ENCODE assay signal across 24 cellular contexts in the genomic region with DNA sequence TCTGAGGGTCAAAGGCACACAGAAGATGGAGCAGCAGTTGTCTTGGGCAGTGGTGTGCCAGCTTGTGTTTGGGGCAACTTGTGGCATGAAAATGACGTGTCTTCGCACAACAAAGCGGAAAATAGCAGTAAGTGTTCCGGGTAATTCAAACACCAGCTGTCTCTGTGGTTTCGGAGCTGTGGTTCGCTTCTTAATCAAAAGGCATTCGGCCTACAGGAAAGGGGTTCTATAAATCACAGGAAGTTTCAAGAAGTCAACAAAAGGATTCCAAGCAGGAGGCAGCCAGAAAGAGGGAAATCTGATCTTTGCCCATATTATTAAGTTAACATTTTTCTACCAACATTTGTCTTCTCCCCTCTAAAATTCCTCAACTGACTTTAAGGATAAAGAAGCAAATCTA.
A peak's percentile ranks its signal among the peaks of the same experiment; 100 is the strongest.
DNase-seq lines count a peak whose midpoint lies in the region; ATAC-seq, FAIRE-seq and TF ChIP-seq lines count a peak whose summit lies in the region.
"Had no signal": no experiment of that assay in that cellular context is flagged by ENCODE, and none has a peak within 500 bp of the region (broad histone marks: within the 10 kb centered on the region; RNA-seq: fewer than 3 reads in every experiment).

No MANE protein-coding gene starts in this region.

- ATAC-seq in activated CD8-positive, alpha-beta T cell treated with anti-CD3 and anti-CD28 coated beads for 36 hours: no peak
- no peak for ATAC-seq in activated CD8-positive, alpha-beta T cell treated with anti-CD3 and anti-CD28 coated beads, Interleukin-2, amount 10 ng/mL, durations not matched to agents 7 days and 5 days
- no peak for ATAC-seq in stimulated activated naive CD8-positive, alpha-beta T cell treated with anti-CD3 and anti-CD28 coated beads, Interleukin-15, amount 100 ng/mL, for 72 hours
- ATAC-seq: A549, GM12878 had no signal

- no peak overlapping the region for H3K4me3 ChIP-seq in astrocyte of the spinal cord (ENCODE audit: low read depth, low read length)
- H3K4me3 ChIP-seq: A549, GM12878, left ventricle myocardium inferior, Peyer's patch had no signal

- no peaks in the 10 kb centered on the region for H3K36me3 Mint-ChIP-seq in activated CD8-positive, alpha-beta T cell treated with anti-CD3 and anti-CD28 coated beads for 36 hours (ENCODE audit: low read depth)
- no peaks in the 10 kb centered on the region for H3K36me3 Mint-ChIP-seq in activated CD8-positive, alpha-beta T cell treated with anti-CD3 and anti-CD28 coated beads, Interleukin-2, amount 10 ng/mL, durations not matched to agents 7 days and 5 days (ENCODE audit: low read depth)

- POLR2A ChIA-PET in activated CD8-positive, alpha-beta T cell treated with anti-CD3 and anti-CD28 coated beads for 36 hours (lab: Charles Lee): no interaction called here
- POLR2A ChIA-PET in activated CD8-positive, alpha-beta T cell treated with anti-CD3 and anti-CD28 coated beads, Interleukin-2, amount 10 ng/mL, durations not matched to agents 7 days and 5 days (lab: Charles Lee): no interaction called here

- peaks cover 2% of the 10 kb centered on the region for H3K9me3 Mint-ChIP-seq in activated CD8-positive, alpha-beta T cell treated with anti-CD3 and anti-CD28 coated beads for 36 hours
- no peaks in the 10 kb centered on the region for H3K9me3 Mint-ChIP-seq in activated CD8-positive, alpha-beta T cell treated with anti-CD3 and anti-CD28 coated beads, Interleukin-2, amount 10 ng/mL, durations not matched to agents 7 days and 5 days (ENCODE audit: insufficient read depth)
- peaks cover 0 to 9% of the 10 kb centered on the region in 2 donors for H3K9me3 Mint-ChIP-seq in stimulated activated naive CD8-positive, alpha-beta T cell treated with anti-CD3 and anti-CD28 coated beads, Interleukin-15, amount 100 ng/mL, for 72 hours
- H3K9me3 Mint-ChIP-seq: endodermal cell had no signal

- intact Hi-C loops in activated CD8-positive, alpha-beta T cell treated with anti-CD3 and anti-CD28 coated beads for 36 hours (cut with micrococcal nuclease): no loop called here

- no peak for FAIRE-seq in urothelium cell line (lab: Jason Lieb, UNC)
- FAIRE-seq: A549, colon, D721Med, GM12878 had no signal

- H3K27me3 Mint-ChIP-seq in activated CD8-positive, alpha-beta T cell treated with anti-CD3 and anti-CD28 coated beads for 36 hours: peaks cover 6% of the 10 kb centered on the region
- peaks cover 2% of the 10 kb centered on the region for H3K27me3 Mint-ChIP-seq in activated CD8-positive, alpha-beta T cell treated with anti-CD3 and anti-CD28 coated beads, Interleukin-2, amount 10 ng/mL, durations not matched to agents 7 days and 5 days (ENCODE audit: low read depth)
- peaks cover 32% of the 10 kb centered on the region for H3K27me3 Mint-ChIP-seq in stimulated activated naive CD8-positive, alpha-beta T cell treated with anti-CD3 and anti-CD28 coated beads, Interleukin-15, amount 100 ng/mL, for 72 hours

- CTCF ChIA-PET in activated CD8-positive, alpha-beta T cell treated with anti-CD3 and anti-CD28 coated beads for 36 hours (lab: Charles Lee): no interaction called here
- CTCF ChIA-PET in activated CD8-positive, alpha-beta T cell treated with anti-CD3 and anti-CD28 coated beads, Interleukin-2, amount 10 ng/mL, durations not matched to agents 7 days and 5 days (lab: Charles Lee): no interaction called here

- no peak overlapping the region for H3K27ac Mint-ChIP-seq in activated CD8-positive, alpha-beta T cell treated with anti-CD3 and anti-CD28 coated beads for 36 hours
- H3K27ac Mint-ChIP-seq in activated CD8-positive, alpha-beta T cell treated with anti-CD3 and anti-CD28 coated beads, Interleukin-2, amount 10 ng/mL, durations not matched to agents 7 days and 5 days: no peak overlapping the region
- H3K27ac Mint-ChIP-seq in stimulated activated naive CD8-positive, alpha-beta T cell treated with anti-CD3 and anti-CD28 coated beads, Interleukin-15, amount 100 ng/mL, for 72 hours: no peak overlapping the region
- H3K27ac Mint-ChIP-seq: activated naive CD4-positive, alpha-beta T cell treated with anti-CD3 and anti-CD28 coated beads, Interleukin-2, amount 50 U/mL, for 24 hours; activated T-helper 1 cell treated with anti-CD3 and anti-CD28 coated beads, Interleukin-12 subunit alpha, Interleukin-12 subunit beta, Interleukin-2, Interleukin-4 antibody, amounts not matched to agents 30 ng/mL and 10 ng/mL and 1 ng/mL, durations not matched to agents 14 hours and 24 hours and 36 hours; endodermal cell had no signal

- TF ChIP-seq CTCF in activated CD8-positive, alpha-beta T cell treated with anti-CD3 and anti-CD28 coated beads for 36 hours (IDR thresholded peaks at IDR 0.05): no peak
- TF ChIP-seq CTCF in astrocyte of the spinal cord (IDR thresholded peaks at IDR 0.05; ENCODE audit: low read depth, low read length): no peak

- H3K4me1 Mint-ChIP-seq in activated CD8-positive, alpha-beta T cell treated with anti-CD3 and anti-CD28 coated beads for 36 hours (ENCODE audit: low read depth): no peaks in the 10 kb centered on the region
- peaks cover 5% of the 10 kb centered on the region for H3K4me1 Mint-ChIP-seq in activated CD8-positive, alpha-beta T cell treated with anti-CD3 and anti-CD28 coated beads, Interleukin-2, amount 10 ng/mL, durations not matched to agents 7 days and 5 days (ENCODE audit: low read depth)
- no peaks in the 10 kb centered on the region for H3K4me1 Mint-ChIP-seq in stimulated activated naive CD8-positive, alpha-beta T cell treated with anti-CD3 and anti-CD28 coated beads, Interleukin-15, amount 100 ng/mL, for 72 hours
- H3K4me1 Mint-ChIP-seq: activated naive CD4-positive, alpha-beta T cell treated with anti-CD3 and anti-CD28 coated beads, Interleukin-2, amount 50 U/mL, for 24 hours; endodermal cell had no signal

- peak; percentile 1 for DNase-seq in activated CD8-positive, alpha-beta T cell treated with anti-CD3 and anti-CD28 coated beads for 36 hours
- no peak for DNase-seq in activated CD8-positive, alpha-beta T cell treated with anti-CD3 and anti-CD28 coated beads, Interleukin-2, amount 10 ng/mL, durations not matched to agents 7 days and 5 days
- DNase-seq in astrocyte of the spinal cord (ENCODE audit: low read depth, low spot score) (peak; percentile 87), myocyte (ENCODE audit: low read depth) (peak; percentile 98), urothelium cell line (ENCODE audit: low spot score) (peak; percentile 37), NCI-H1436 treated with DMSO at 0.1 percent for 48 hours (lab: John Stamatoyannopoulos, UW) (no peak), GM03348 (ENCODE audit: low spot score) (no peak)
- no peak for DNase-seq in stimulated activated naive CD8-positive, alpha-beta T cell treated with anti-CD3 and anti-CD28 coated beads, Interleukin-15, amount 100 ng/mL, for 72 hours
- DNase-seq: aorta, endodermal cell, GF-D8, head of caudate nucleus, KG1, left ventricle myocardium inferior, NCI-H1092 treated with DMSO at 0.1 percent for 48 hours, NCI-H2081 treated with DMSO at 0.1 percent for 48 hours, NCI-H510A treated with DMSO at 0.1 percent for 48 hours, Peyer's patch had no signal

- in situ Hi-C loops in astrocyte of the spinal cord (cut with HindIII; ENCODE audit: low sequenced_read_pairs): no loop called here

- no peak overlapping the region for H3K4me3 Mint-ChIP-seq in activated CD8-positive, alpha-beta T cell treated with anti-CD3 and anti-CD28 coated beads for 36 hours
- H3K4me3 Mint-ChIP-seq in activated CD8-positive, alpha-beta T cell treated with anti-CD3 and anti-CD28 coated beads, Interleukin-2, amount 10 ng/mL, durations not matched to agents 7 days and 5 days: no peak overlapping the region
- no peak overlapping the region for H3K4me3 Mint-ChIP-seq in stimulated activated naive CD8-positive, alpha-beta T cell treated with anti-CD3 and anti-CD28 coated beads, Interleukin-15, amount 100 ng/mL, for 72 hours
- H3K4me3 Mint-ChIP-seq: activated naive CD4-positive, alpha-beta T cell treated with anti-CD3 and anti-CD28 coated beads, Interleukin-2, amount 50 U/mL, for 24 hours; activated T-helper 1 cell treated with anti-CD3 and anti-CD28 coated beads, Interleukin-12 subunit alpha, Interleukin-12 subunit beta, Interleukin-2, Interleukin-4 antibody, amounts not matched to agents 30 ng/mL and 10 ng/mL and 1 ng/mL, durations not matched to agents 14 hours and 24 hours and 36 hours; endodermal cell had no signal

Comparison
In these comparisons a context has a peak if more than half of its experiments do, and no peak if none do; other contexts are left out.
1. DNase-seq: peak in activated CD8-positive, alpha-beta T cell treated with anti-CD3 and anti-CD28 coated beads for 36 hours (single experiment), astrocyte of the spinal cord (single experiment), myocyte (single experiment) and urothelium cell line (single experiment); none in activated CD8-positive, alpha-beta T cell treated with anti-CD3 and anti-CD28 coated beads, Interleukin-2, amount 10 ng/mL, durations not matched to agents 7 days and 5 days (single experiment), NCI-H1436 treated with DMSO at 0.1 percent for 48 hours (single experiment), GM03348 (single experiment) and stimulated activated naive CD8-positive, alpha-beta T cell treated with anti-CD3 and anti-CD28 coated beads, Interleukin-15, amount 100 ng/mL, for 72 hours (0 of 2).